ENCODE assay signal across 21 cellular contexts in the genomic region with DNA sequence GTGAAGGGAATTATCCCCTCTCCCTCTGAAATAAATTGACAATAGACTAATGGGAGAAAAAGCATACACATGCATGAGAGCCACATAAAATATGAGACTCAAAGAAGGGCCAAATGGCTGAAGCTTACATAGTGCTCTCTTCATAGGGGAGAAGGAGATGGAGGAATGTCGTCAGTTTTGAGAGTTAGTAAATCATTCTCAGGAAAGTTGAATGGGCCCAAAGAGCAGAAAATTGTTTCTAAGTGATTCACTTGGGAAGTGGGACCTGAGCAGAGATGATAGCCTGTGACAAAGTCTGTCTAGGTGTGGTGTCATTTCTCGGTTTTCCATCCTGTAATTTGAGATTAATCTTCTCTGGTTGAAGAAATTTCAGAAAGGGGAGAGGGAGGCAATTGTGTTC. TPM values are rescaled to one million over a fixed set of nuclear protein-coding genes. Genes with fewer than 3 reads are reported as not detected.
DNase-seq lines count a peak whose midpoint lies in the region; ATAC-seq and TF ChIP-seq lines count a peak whose summit lies in the region.
"Had no signal": no experiment of that assay in that cellular context is flagged by ENCODE, and none has a peak within 500 bp of the region (broad histone marks: within the 10 kb centered on the region; RNA-seq: fewer than 3 reads in every experiment).

No MANE protein-coding gene starts in this region.

- no peaks in the 10 kb centered on the region for H3K9me3 ChIP-seq in testis

- peaks cover 4% of the 10 kb centered on the region for H3K4me1 ChIP-seq in testis

- no peak overlapping the region for H3K4me3 ChIP-seq in testis
- H3K4me3 ChIP-seq: GM23248 had no signal

- H3K36me3 Mint-ChIP-seq in central memory CD8-positive, alpha-beta T cell (ENCODE audit: insufficient read depth): peaks cover 19% of the 10 kb centered on the region
- peaks cover 6% of the 10 kb centered on the region for H3K36me3 Mint-ChIP-seq in activated CD4-positive, alpha-beta memory T cell treated with anti-CD3 and anti-CD28 coated beads, Interleukin-2, amount 10 ng/mL, durations not matched to agents 7 days and 5 days (ENCODE audit: low read depth)

- no peaks in the 10 kb centered on the region for H3K9me3 Mint-ChIP-seq in central memory CD8-positive, alpha-beta T cell
- no peaks in the 10 kb centered on the region for H3K9me3 Mint-ChIP-seq in activated CD4-positive, alpha-beta memory T cell treated with anti-CD3 and anti-CD28 coated beads, Interleukin-2, amount 10 ng/mL, durations not matched to agents 7 days and 5 days
- H3K9me3 Mint-ChIP-seq: H9, HFFc6 had no signal

- peak overlapping the region; percentile 3 for H3K27ac Mint-ChIP-seq in central memory CD8-positive, alpha-beta T cell (ENCODE audit: low read depth)
- H3K27ac Mint-ChIP-seq in activated CD4-positive, alpha-beta memory T cell treated with anti-CD3 and anti-CD28 coated beads, Interleukin-2, amount 10 ng/mL, durations not matched to agents 7 days and 5 days: no peak overlapping the region
- H3K27ac Mint-ChIP-seq: B cell, H9, HFFc6 had no signal

- TF ChIP-seq CTCF in testis (IDR thresholded peaks at IDR 0.05): no peak

- intact Hi-C loops in testis (cut with DNase I; ENCODE audit: low total_unique reads): no loop called here

- H3K36me3 ChIP-seq in testis (ENCODE audit: low read depth, missing control alignments): no peaks in the 10 kb centered on the region

- in situ Hi-C loops in ACHN (cut with HindIII; ENCODE audit: low pct_ligation_motif_present, low pct_unique_long_range_greater_than_20kb, low sequenced_read_pairs): no loop called here

- TF ChIP-seq POLR2A in GM18505 (IDR thresholded peaks at IDR 0.05; ENCODE audit: borderline replicate concordance, extremely low read depth, insufficient read depth, insufficient read length) (no peak), testis (IDR thresholded peaks at IDR 0.05) (no peak)

- no peak overlapping the region for H3K27ac ChIP-seq in testis
- H3K27ac ChIP-seq: GM23248, HL-60, KMS-11 had no signal

- WGBS in testis, 2 donors: 92 to 95% methylated on average over 2 of the region's 2 CpGs

- no peaks in the 10 kb centered on the region for H3K27me3 ChIP-seq in testis

- no peaks in the 10 kb centered on the region for H3K27me3 Mint-ChIP-seq in central memory CD8-positive, alpha-beta T cell
- no peaks in the 10 kb centered on the region for H3K27me3 Mint-ChIP-seq in activated CD4-positive, alpha-beta memory T cell treated with anti-CD3 and anti-CD28 coated beads, Interleukin-2, amount 10 ng/mL, durations not matched to agents 7 days and 5 days
- H3K27me3 Mint-ChIP-seq: B cell had no signal

- POLR2A ChIA-PET in activated CD4-positive, alpha-beta memory T cell treated with anti-CD3 and anti-CD28 coated beads, Interleukin-2, amount 10 ng/mL, durations not matched to agents 7 days and 5 days (lab: Charles Lee): interaction anchor here (1.2 kb wide), 1 partner anchor 8 kb away, joined by 4 read pairs; no protein-coding TSS in a partner anchor

- H3K4me3 Mint-ChIP-seq in central memory CD8-positive, alpha-beta T cell: no peak overlapping the region
- no peak overlapping the region for H3K4me3 Mint-ChIP-seq in activated CD4-positive, alpha-beta memory T cell treated with anti-CD3 and anti-CD28 coated beads, Interleukin-2, amount 10 ng/mL, durations not matched to agents 7 days and 5 days
- H3K4me3 Mint-ChIP-seq: B cell, H9, HFFc6 had no signal

- CTCF ChIA-PET in activated CD4-positive, alpha-beta memory T cell treated with anti-CD3 and anti-CD28 coated beads, Interleukin-2, amount 10 ng/mL, durations not matched to agents 7 days and 5 days (lab: Charles Lee): interaction anchor here (1.1 kb wide), 2 partner anchors 8 to 9 kb away, joined by 3 to 6 read pairs; no protein-coding TSS in a partner anchor

- no peak for ATAC-seq in central memory CD8-positive, alpha-beta T cell (replicated peaks; ENCODE audit: extremely low read depth, poor library complexity, severe bottlenecking)
- ATAC-seq in GM18505 (IDR thresholded peaks at IDR 0.05; ENCODE audit: unreplicated experiment) (no peak), HG03439 (IDR thresholded peaks at IDR 0.05; ENCODE audit: unreplicated experiment) (no peak)
- ATAC-seq: SK-N-SH treated with all-trans-retinoic acid at 6 μM for 48 hours had no signal

- H3K4me1 Mint-ChIP-seq in central memory CD8-positive, alpha-beta T cell: peaks cover 6% of the 10 kb centered on the region
- H3K4me1 Mint-ChIP-seq in activated CD4-positive, alpha-beta memory T cell treated with anti-CD3 and anti-CD28 coated beads, Interleukin-2, amount 10 ng/mL, durations not matched to agents 7 days and 5 days: no peaks in the 10 kb centered on the region
- H3K4me1 Mint-ChIP-seq: B cell, H9 had no signal

- DNase-seq in ACHN (peak; percentile 85), HK-2 (ENCODE audit: unreplicated experiment) (peak; percentile 16), left kidney (ENCODE audit: low read depth, low spot score) (peak; percentile 2), testis (no peak)
- no peak for DNase-seq in central memory CD8-positive, alpha-beta T cell (ENCODE audit: low spot score in 2 of 2)
- DNase-seq in activated CD4-positive, alpha-beta memory T cell treated with anti-CD3 and anti-CD28 coated beads, Interleukin-2, amount 10 ng/mL, durations not matched to agents 7 days and 5 days: no peak
- DNase-seq: GM23248, H9, HFFc6, IMR-90, NCI-H1105, NCI-H146, NCI-H2029, NCI-H2227 treated with DMSO at 0.1 percent for 48 hours, NCI-H510A had no signal

RNA-seq across cellular contexts. Expression of gene BCAS3, which starts 35.0 kb away (rescaled TPM):
- total RNA-seq in activated CD4-positive, alpha-beta memory T cell treated with anti-CD3 and anti-CD28 coated beads, Interleukin-2, amount 10 ng/mL, durations not matched to agents 7 days and 5 days: 10 to 100 TPM; 16.2 to 19.8 TPM
- total RNA-seq in testis: 10 to 100 TPM; 73.0 to 96.7 TPM
- 54.8 TPM for polyA plus RNA-seq in testis (ENCODE audit: insufficient read depth, low read depth, low replicate concordance)

Comparison
In these comparisons a context has a peak if more than half of its experiments do, and no peak if none do; other contexts are left out.
1. DNase-seq: peak in ACHN (single experiment), HK-2 (single experiment) and left kidney (single experiment); none in central memory CD8-positive, alpha-beta T cell (0 of 2), activated CD4-positive, alpha-beta memory T cell treated with anti-CD3 and anti-CD28 coated beads, Interleukin-2, amount 10 ng/mL, durations not matched to agents 7 days and 5 days (single experiment) and testis (single experiment).